Comparison of ENCODE assay signal across 1 cellular context in the genomic region with DNA sequence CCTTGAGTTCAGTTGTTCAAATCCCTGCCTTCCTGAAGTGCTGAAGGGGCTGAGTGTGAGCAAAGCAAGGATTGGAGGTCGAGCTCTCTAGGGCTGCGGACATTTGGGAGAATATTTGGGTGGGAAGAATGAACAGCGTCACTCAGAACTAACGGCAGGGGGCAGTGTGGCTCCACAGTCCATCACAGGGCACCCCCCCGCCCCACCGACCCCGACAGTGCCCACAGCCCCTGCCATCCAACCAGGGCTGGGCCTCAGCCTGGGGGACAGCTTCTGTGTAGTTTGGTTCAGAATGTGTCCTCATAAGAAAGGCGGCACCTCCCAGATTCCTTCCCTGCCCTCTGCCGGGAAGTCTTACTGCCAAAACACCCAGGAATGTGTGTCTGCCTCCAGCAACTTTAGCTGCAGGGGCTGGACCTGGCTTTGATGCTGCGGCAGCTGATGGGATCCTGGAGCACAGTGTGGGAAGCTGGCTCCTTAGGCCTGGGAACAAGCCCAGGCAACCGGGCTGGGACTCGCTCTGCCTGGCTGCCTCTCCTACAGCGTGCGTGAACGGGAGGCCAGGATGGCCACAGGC.
TF ChIP-seq lines count a peak whose summit lies in the region.

No MANE protein-coding gene starts in this region.

TF ChIP-seq in GM23338, 12 proteins besides CTCF, POLR2A, EP300 and RAD21 (continued from another document):
- TF ChIP-seq, protein P1, sequence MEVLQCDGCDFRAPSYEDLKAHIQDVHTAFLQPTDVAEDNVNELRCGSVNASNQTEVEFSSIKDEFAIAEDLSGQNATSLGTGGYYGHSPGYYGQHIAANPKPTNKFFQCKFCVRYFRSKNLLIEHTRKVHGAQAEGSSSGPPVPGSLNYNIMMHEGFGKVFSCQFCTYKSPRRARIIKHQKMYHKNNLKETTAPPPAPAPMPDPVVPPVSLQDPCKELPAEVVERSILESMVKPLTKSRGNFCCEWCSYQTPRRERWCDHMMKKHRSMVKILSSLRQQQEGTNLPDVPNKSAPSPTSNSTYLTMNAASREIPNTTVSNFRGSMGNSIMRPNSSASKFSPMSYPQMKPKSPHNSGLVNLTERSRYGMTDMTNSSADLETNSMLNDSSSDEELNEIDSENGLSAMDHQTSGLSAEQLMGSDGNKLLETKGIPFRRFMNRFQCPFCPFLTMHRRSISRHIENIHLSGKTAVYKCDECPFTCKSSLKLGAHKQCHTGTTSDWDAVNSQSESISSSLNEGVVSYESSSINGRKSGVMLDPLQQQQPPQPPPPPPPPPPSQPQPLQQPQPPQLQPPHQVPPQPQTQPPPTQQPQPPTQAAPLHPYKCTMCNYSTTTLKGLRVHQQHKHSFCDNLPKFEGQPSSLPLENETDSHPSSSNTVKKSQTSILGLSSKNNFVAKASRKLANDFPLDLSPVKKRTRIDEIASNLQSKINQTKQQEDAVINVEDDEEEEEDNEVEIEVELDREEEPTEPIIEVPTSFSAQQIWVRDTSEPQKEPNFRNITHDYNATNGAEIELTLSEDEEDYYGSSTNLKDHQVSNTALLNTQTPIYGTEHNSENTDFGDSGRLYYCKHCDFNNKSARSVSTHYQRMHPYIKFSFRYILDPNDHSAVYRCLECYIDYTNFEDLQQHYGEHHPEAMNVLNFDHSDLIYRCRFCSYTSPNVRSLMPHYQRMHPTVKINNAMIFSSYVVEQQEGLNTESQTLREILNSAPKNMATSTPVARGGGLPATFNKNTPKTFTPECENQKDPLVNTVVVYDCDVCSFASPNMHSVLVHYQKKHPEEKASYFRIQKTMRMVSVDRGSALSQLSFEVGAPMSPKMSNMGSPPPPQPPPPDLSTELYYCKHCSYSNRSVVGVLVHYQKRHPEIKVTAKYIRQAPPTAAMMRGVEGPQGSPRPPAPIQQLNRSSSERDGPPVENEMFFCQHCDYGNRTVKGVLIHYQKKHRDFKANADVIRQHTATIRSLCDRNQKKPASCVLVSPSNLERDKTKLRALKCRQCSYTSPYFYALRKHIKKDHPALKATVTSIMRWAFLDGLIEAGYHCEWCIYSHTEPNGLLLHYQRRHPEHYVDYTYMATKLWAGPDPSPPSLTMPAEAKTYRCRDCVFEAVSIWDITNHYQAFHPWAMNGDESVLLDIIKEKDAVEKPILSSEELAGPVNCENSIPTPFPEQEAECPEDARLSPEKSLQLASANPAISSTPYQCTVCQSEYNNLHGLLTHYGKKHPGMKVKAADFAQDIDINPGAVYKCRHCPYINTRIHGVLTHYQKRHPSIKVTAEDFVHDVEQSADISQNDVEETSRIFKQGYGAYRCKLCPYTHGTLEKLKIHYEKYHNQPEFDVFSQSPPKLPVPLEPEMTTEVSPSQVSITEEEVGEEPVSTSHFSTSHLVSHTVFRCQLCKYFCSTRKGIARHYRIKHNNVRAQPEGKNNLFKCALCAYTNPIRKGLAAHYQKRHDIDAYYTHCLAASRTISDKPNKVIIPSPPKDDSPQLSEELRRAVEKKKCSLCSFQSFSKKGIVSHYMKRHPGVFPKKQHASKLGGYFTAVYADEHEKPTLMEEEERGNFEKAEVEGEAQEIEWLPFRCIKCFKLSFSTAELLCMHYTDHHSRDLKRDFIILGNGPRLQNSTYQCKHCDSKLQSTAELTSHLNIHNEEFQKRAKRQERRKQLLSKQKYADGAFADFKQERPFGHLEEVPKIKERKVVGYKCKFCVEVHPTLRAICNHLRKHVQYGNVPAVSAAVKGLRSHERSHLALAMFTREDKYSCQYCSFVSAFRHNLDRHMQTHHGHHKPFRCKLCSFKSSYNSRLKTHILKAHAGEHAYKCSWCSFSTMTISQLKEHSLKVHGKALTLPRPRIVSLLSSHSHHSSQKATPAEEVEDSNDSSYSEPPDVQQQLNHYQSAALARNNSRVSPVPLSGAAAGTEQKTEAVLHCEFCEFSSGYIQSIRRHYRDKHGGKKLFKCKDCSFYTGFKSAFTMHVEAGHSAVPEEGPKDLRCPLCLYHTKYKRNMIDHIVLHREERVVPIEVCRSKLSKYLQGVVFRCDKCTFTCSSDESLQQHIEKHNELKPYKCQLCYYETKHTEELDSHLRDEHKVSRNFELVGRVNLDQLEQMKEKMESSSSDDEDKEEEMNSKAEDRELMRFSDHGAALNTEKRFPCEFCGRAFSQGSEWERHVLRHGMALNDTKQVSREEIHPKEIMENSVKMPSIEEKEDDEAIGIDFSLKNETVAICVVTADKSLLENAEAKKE (CRISPR knock-in tag; IDR thresholded peaks at IDR 0.05): no peak
- TF ChIP-seq ZNF114 (CRISPR knock-in tag; IDR thresholded peaks at IDR 0.05) (no peak), CREB1 (CRISPR knock-in tag; IDR thresholded peaks at IDR 0.05; ENCODE audit: low read depth) (no peak), NANOG (IDR thresholded peaks at IDR 0.05; ENCODE audit: borderline replicate concordance) (no peak)
TF ChIP-seq in GM23338: peak in this region for 0.
